Comparison of ENCODE assay signal across 15 cellular contexts in genomic region chr4:3399277-3400194, GRCh38. TPM values are rescaled to one million over a fixed set of nuclear protein-coding genes. Genes with fewer than 3 reads are reported as not detected.
DNase-seq lines count a peak whose midpoint lies in the region; ATAC-seq, FAIRE-seq and TF ChIP-seq lines count a peak whose summit lies in the region.
"Had no signal": no experiment of that assay in that cellular context is flagged by ENCODE, and none has a peak within 500 bp of the region (broad histone marks: within the 10 kb centered on the region; RNA-seq: fewer than 3 reads in every experiment).

No MANE protein-coding gene starts in this region.

- BruUV-seq in MCF 10A (replicated peaks; lab: Mats Ljungman, UMichigan): no TSS peak

- H3K9me3 ChIP-seq in breast epithelium (peaks cover 0 to 1% of the 10 kb centered on the region in 2 donors), T-helper 17 cell (ENCODE audit: control insufficient read depth, low read length, poor library complexity, severe bottlenecking) (no peaks in the 10 kb centered on the region)

- TF ChIP-seq CTCF in MCF 10A (IDR thresholded peaks at IDR 0.05; ENCODE audit: unreplicated experiment) (no peak), breast epithelium (IDR thresholded peaks at IDR 0.05) (no peak)

- no peak for TF ChIP-seq POLR2A in breast epithelium (IDR thresholded peaks at IDR 0.05)

- POLR2A ChIA-PET in MCF 10A (lab: Yijun Ruan, JAX): no interaction called here

- no peaks in the 10 kb centered on the region for H3K27me3 ChIP-seq in breast epithelium
- H3K27me3 ChIP-seq: BLaER1 treated with 17β-estradiol and CSF1 and Interleukin-3, amounts not matched to agents 10 nM and 100 nM had no signal

- DNase-seq in MCF 10A (ENCODE audit: unreplicated experiment) (peak; percentile 34), breast epithelium (ENCODE audit: low spot score in 2 of 2) (no peak), T-helper 17 cell (no peak), foreskin melanocyte (peak; percentile 76), GM03348 (ENCODE audit: low spot score) (no peak), GM19239 (ENCODE audit: insufficient read length, low spot score) (no peak), NCI-H526 (lab: John Stamatoyannopoulos, UW) (no peak)
- DNase-seq: activated naive CD4-positive, alpha-beta T cell treated with anti-CD3 and anti-CD28 coated beads, Interleukin-2, amount 10 ng/mL, durations not matched to agents 7 days and 5 days; foreskin fibroblast; naive thymus-derived CD8-positive, alpha-beta T cell; NCI-H1417 treated with DMSO at 0.1 percent for 48 hours; stimulated activated CD4-positive, alpha-beta T cell treated with anti-CD3 and anti-CD28 coated beads, Interleukin-4, amount 100 ng/mL, for 4 hours had no signal

- H3K27me3 Mint-ChIP-seq in MCF 10A (ENCODE audit: insufficient read depth, unreplicated experiment): no peaks in the 10 kb centered on the region
- no peaks in the 10 kb centered on the region for H3K27me3 Mint-ChIP-seq in T-helper 17 cell
- H3K27me3 Mint-ChIP-seq: naive thymus-derived CD8-positive, alpha-beta T cell had no signal

- peaks cover 6% of the 10 kb centered on the region for H3K4me1 Mint-ChIP-seq in MCF 10A (ENCODE audit: insufficient read depth, unreplicated experiment)
- peaks cover 7% of the 10 kb centered on the region for H3K4me1 Mint-ChIP-seq in T-helper 17 cell
- H3K4me1 Mint-ChIP-seq: activated naive CD4-positive, alpha-beta T cell treated with anti-CD3 and anti-CD28 coated beads, Interleukin-2, amount 10 ng/mL, durations not matched to agents 7 days and 5 days had no signal

- no peak overlapping the region for H3K27ac ChIP-seq in breast epithelium

- intact Hi-C loops in MCF 10A (cut with micrococcal nuclease): no loop called here
- intact Hi-C loops in breast epithelium (cut with DNase I; ENCODE audit: low total_unique reads): loop anchor here (1.0 kb wide), 1 partner anchor 22 kb away; no protein-coding TSS in a partner anchor

- ATAC-seq in T-helper 17 cell (peak; percentile 50), GM19463 (IDR thresholded peaks at IDR 0.05; ENCODE audit: unreplicated experiment) (no peak)

- H3K9me3 Mint-ChIP-seq in MCF 10A (ENCODE audit: unreplicated experiment): no peaks in the 10 kb centered on the region
- H3K9me3 Mint-ChIP-seq: activated naive CD4-positive, alpha-beta T cell treated with anti-CD3 and anti-CD28 coated beads, Interleukin-2, amount 10 ng/mL, durations not matched to agents 7 days and 5 days had no signal

- H3K4me1 ChIP-seq in breast epithelium: no peaks in the 10 kb centered on the region

- no peak overlapping the region for H3K27ac Mint-ChIP-seq in MCF 10A (ENCODE audit: low read depth, unreplicated experiment)
- H3K27ac Mint-ChIP-seq in T-helper 17 cell: no peak overlapping the region
- H3K27ac Mint-ChIP-seq: activated naive CD4-positive, alpha-beta T cell treated with anti-CD3 and anti-CD28 coated beads, Interleukin-2, amount 10 ng/mL, durations not matched to agents 7 days and 5 days; naive thymus-derived CD8-positive, alpha-beta T cell had no signal

- H3K4me3 ChIP-seq in breast epithelium: no peak overlapping the region
- H3K4me3 ChIP-seq: BLaER1 treated with 17β-estradiol and CSF1 and Interleukin-3, amounts not matched to agents 10 nM and 100 nM had no signal

- CTCF ChIA-PET in MCF 10A (lab: Yijun Ruan, JAX): interaction anchor here (0.6 to 1.1 kb wide), 3 partner anchors 14 to 481 kb away, joined by 3 to 4 read pairs (median 3); no protein-coding TSS in a partner anchor

- H3K36me3 Mint-ChIP-seq in MCF 10A (ENCODE audit: insufficient read depth, unreplicated experiment) (peaks cover 27% of the 10 kb centered on the region), T-helper 17 cell (ENCODE audit: low read depth) (no peaks in the 10 kb centered on the region)
- H3K36me3 Mint-ChIP-seq: activated naive CD4-positive, alpha-beta T cell treated with anti-CD3 and anti-CD28 coated beads, Interleukin-2, amount 10 ng/mL, durations not matched to agents 7 days and 5 days had no signal

- H3K36me3 ChIP-seq in breast epithelium: no peaks in the 10 kb centered on the region

- FAIRE-seq in GM19239 (lab: Jason Lieb, UNC): no peak

- H3K4me3 Mint-ChIP-seq in MCF 10A (ENCODE audit: unreplicated experiment) (no peak overlapping the region), T-helper 17 cell (no peak overlapping the region)
- H3K4me3 Mint-ChIP-seq: activated naive CD4-positive, alpha-beta T cell treated with anti-CD3 and anti-CD28 coated beads, Interleukin-2, amount 10 ng/mL, durations not matched to agents 7 days and 5 days; naive thymus-derived CD8-positive, alpha-beta T cell had no signal

RNA-seq across cellular contexts. Expression of gene HGFAC, which starts 42.2 kb away (rescaled TPM):
- total RNA-seq in MCF 10A (2022) (0.28 TPM in 1 of 2 replicates, not detected in the other), breast epithelium (1 to 10 TPM in 1 of 3 donors, under 1 TPM in 1, not detected in 1; 0.59 to 1.3 TPM), T-helper 17 cell (not detected)
- total RNA-seq: naive thymus-derived CD8-positive, alpha-beta T cell; T-helper 2 cell treated with Interferon-gamma antibody and Interleukin-4, amounts not matched to agents 100 ng/mL and 5 ng/mL, for 36 hours had no signal

Comparison
In these comparisons a context has a peak if more than half of its experiments do, and no peak if none do; other contexts are left out.
1. DNase-seq: peak in MCF 10A (single experiment) and foreskin melanocyte (single experiment); none in breast epithelium (0 of 2), T-helper 17 cell (0 of 3), GM03348 (single experiment), GM19239 (single experiment) and NCI-H526 (0 of 2).